Comparison of ENCODE assay signal across 11 cellular contexts in the genomic region with DNA sequence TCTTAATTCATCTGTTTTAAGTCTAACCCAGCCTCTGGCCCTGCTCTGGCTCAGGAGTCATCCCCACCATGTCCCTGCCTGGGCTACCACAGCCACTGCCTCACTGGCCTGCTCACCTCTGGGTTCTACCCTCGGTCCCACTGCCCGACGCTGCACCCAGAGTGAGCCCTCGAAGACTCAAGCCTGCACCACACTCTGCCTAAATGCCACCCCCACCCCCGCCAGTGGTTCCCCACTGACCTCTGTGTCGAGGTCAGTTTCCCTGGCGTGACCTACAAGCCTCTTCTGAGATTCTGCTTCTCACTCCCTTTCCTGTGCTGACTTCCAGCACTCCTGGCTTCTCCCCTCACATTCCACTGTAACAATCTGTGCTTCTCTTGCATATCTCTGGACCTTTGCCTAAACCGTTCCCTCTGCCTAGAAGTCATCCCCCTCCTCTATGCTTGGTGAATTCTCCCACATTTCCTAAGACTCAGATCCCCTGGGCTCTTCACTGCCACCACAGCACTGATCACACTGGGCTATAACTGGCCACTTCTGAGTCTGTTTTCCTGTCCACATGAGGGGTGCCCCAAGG. TPM values are rescaled to one million over a fixed set of nuclear protein-coding genes. Genes with fewer than 3 reads are reported as not detected.
DNase-seq lines count a peak whose midpoint lies in the region; ATAC-seq and TF ChIP-seq lines count a peak whose summit lies in the region.
"Had no signal": no experiment of that assay in that cellular context is flagged by ENCODE, and none has a peak within 500 bp of the region (broad histone marks: within the 10 kb centered on the region; RNA-seq: fewer than 3 reads in every experiment).

No MANE protein-coding gene starts in this region.

- BruUV-seq in PC-3 (replicated peaks; lab: Mats Ljungman, UMichigan) = no TSS peak
- no TSS peak for BruUV-seq in PC-9 (replicated peaks; lab: Mats Ljungman, UMichigan)

- no peaks in the 10 kb centered on the region for H4K20me1 ChIP-seq in PC-3 (ENCODE audit: low read length)
- peaks cover 21% of the 10 kb centered on the region for H4K20me1 ChIP-seq in PC-9 (ENCODE audit: insufficient read depth)

- no peaks in the 10 kb centered on the region for H3K79me2 ChIP-seq in PC-3 (ENCODE audit: low read length)
- H3K79me2 ChIP-seq in PC-9 (ENCODE audit: low read depth) = no peaks in the 10 kb centered on the region

- H3K4me1 ChIP-seq in right atrium auricular region = peaks cover 0 to 50% of the 10 kb centered on the region in 2 donors
- H3K4me1 ChIP-seq in PC-3 (ENCODE audit: insufficient read depth, low read length) = no peaks in the 10 kb centered on the region; the same call in 1 of the 2 replicates
- 0 out of 2 replicates have a peak, but pooled peaks cover 3% of the 10 kb centered on the region for H3K4me1 ChIP-seq in PC-9 (replicated peaks; ENCODE audit: insufficient read depth)
- H3K4me1 ChIP-seq in tibial artery = peaks cover 0 to 7% (median 0%) of the 10 kb centered on the region in 4 donors

- H3K9ac ChIP-seq in PC-3 (ENCODE audit: low read length) = no peak overlapping the region

- no peak for ATAC-seq in activated CD8-positive, alpha-beta memory T cell treated with anti-CD3 and anti-CD28 coated beads, Interleukin-2, amount 10 ng/mL, durations not matched to agents 7 days and 5 days
- ATAC-seq in stimulated activated naive CD8-positive, alpha-beta T cell treated with anti-CD3 and anti-CD28 coated beads, Interleukin-15, amount 100 ng/mL, for 72 hours = no peak
- no peak for ATAC-seq in PC-3

- H3K9me2 ChIP-seq in PC-3 (replicated peaks; ENCODE audit: low read length) = no peaks in the 10 kb centered on the region
- H3K9me2 ChIP-seq in PC-9 (ENCODE audit: insufficient read depth) = no peaks in the 10 kb centered on the region

- H3K27ac ChIP-seq in right atrium auricular region (peak overlapping the region; percentile 50 to 66), PC-3 (ENCODE audit: low read length) (no peak overlapping the region), PC-9 (no peak overlapping the region), tibial artery (no peak overlapping the region)

- H3K36me3 ChIP-seq in right atrium auricular region (peaks cover 60% of the 10 kb centered on the region), PC-3 (ENCODE audit: low read depth, low read length) (peaks cover 13% of the 10 kb centered on the region; the same call in 1 of the 2 replicates), PC-9 (ENCODE audit: low read depth) (no peaks in the 10 kb centered on the region), tibial artery (peaks cover 0 to 73% (median 52%) of the 10 kb centered on the region in 3 donors)

- peaks cover 56% of the 10 kb centered on the region for H3K4me1 Mint-ChIP-seq in activated CD8-positive, alpha-beta memory T cell treated with anti-CD3 and anti-CD28 coated beads, Interleukin-2, amount 10 ng/mL, durations not matched to agents 7 days and 5 days
- H3K4me1 Mint-ChIP-seq in activated naive CD8-positive, alpha-beta T cell treated with anti-CD3 and anti-CD28 coated beads for 36 hours = peaks cover 18% of the 10 kb centered on the region
- peaks cover 50% of the 10 kb centered on the region for H3K4me1 Mint-ChIP-seq in stimulated activated naive CD8-positive, alpha-beta T cell treated with anti-CD3 and anti-CD28 coated beads, Interleukin-15, amount 100 ng/mL, for 72 hours

- peaks cover 9% of the 10 kb centered on the region for H3K36me3 Mint-ChIP-seq in activated CD8-positive, alpha-beta memory T cell treated with anti-CD3 and anti-CD28 coated beads, Interleukin-2, amount 10 ng/mL, durations not matched to agents 7 days and 5 days
- peaks cover 4% of the 10 kb centered on the region for H3K36me3 Mint-ChIP-seq in activated naive CD8-positive, alpha-beta T cell treated with anti-CD3 and anti-CD28 coated beads for 36 hours

- H3K4me3 ChIP-seq in right atrium auricular region (no peak overlapping the region), PC-3 (ENCODE audit: low read length) (no peak overlapping the region), PC-9 (no peak overlapping the region), tibial artery (no peak overlapping the region)
- H3K4me3 ChIP-seq: mucosa of descending colon had no signal

- CTCF ChIA-PET in activated CD8-positive, alpha-beta memory T cell treated with anti-CD3 and anti-CD28 coated beads, Interleukin-2, amount 10 ng/mL, durations not matched to agents 7 days and 5 days (lab: Charles Lee) = interaction anchor here (1.2 to 15.9 kb wide), 6 partner anchors 12 to 126 kb away, joined by 3 to 203 read pairs (median 24); a partner anchor contains a TSS
- CTCF ChIA-PET in PC-3 (lab: Charles Lee) = interaction anchor here (0.7 to 1.1 kb wide), 2 partner anchors 17 to 23 kb away, joined by 3 to 4 read pairs; no protein-coding TSS in a partner anchor
- CTCF ChIA-PET in PC-9 (lab: Charles Lee) = interaction anchor here (0.6 kb wide), 1 partner anchor 215 kb away, joined by 3 read pairs; no protein-coding TSS in a partner anchor

- intact Hi-C loops in PC-3 (cut with micrococcal nuclease) = no loop called here
- intact Hi-C loops in PC-9 (cut with micrococcal nuclease; ENCODE audit: unreplicated experiment) = loop anchor here (10.0 kb wide), 1 partner anchor 698 kb away; no protein-coding TSS in a partner anchor
- intact Hi-C loops in tibial artery (cut with DNase I; ENCODE audit: low total_unique reads) = no loop called here

- H3K27me3 Mint-ChIP-seq in activated CD8-positive, alpha-beta memory T cell treated with anti-CD3 and anti-CD28 coated beads, Interleukin-2, amount 10 ng/mL, durations not matched to agents 7 days and 5 days = no peaks in the 10 kb centered on the region
- no peaks in the 10 kb centered on the region for H3K27me3 Mint-ChIP-seq in activated naive CD8-positive, alpha-beta T cell treated with anti-CD3 and anti-CD28 coated beads for 36 hours
- H3K27me3 Mint-ChIP-seq in stimulated activated naive CD8-positive, alpha-beta T cell treated with anti-CD3 and anti-CD28 coated beads, Interleukin-15, amount 100 ng/mL, for 72 hours = no peaks in the 10 kb centered on the region

- H3F3A ChIP-seq in PC-3 (ENCODE audit: low read length, unreplicated experiment) (no peaks in the 10 kb centered on the region), PC-9 (ENCODE audit: insufficient read depth, low read depth) (peaks cover 20% of the 10 kb centered on the region; the same call in 1 of the 2 replicates)

- H2AFZ ChIP-seq in PC-3 (ENCODE audit: low read length) (no peak overlapping the region), PC-9 (no peak overlapping the region)

- H3K9me3 ChIP-seq in right atrium auricular region (no peaks in the 10 kb centered on the region), PC-3 (ENCODE audit: low read length) (no peaks in the 10 kb centered on the region), PC-9 (ENCODE audit: insufficient read depth, low read depth) (no peaks in the 10 kb centered on the region), tibial artery (no peaks in the 10 kb centered on the region)
- H3K9me3 ChIP-seq: mucosa of descending colon had no signal

- TF ChIP-seq CTCF in right atrium auricular region (IDR thresholded peaks at IDR 0.05) = no peak
- TF ChIP-seq CTCF in PC-3 (conservative IDR thresholded peaks at IDR 0.05; ENCODE audit: low read depth, low read length) = no peak
- no peak for TF ChIP-seq CTCF in PC-9 (conservative IDR thresholded peaks at IDR 0.05)
- TF ChIP-seq CTCF in tibial artery (IDR thresholded peaks at IDR 0.05) = no peak

- POLR2A ChIA-PET in PC-3 (lab: Charles Lee; ENCODE audit: unreplicated experiment) (interaction anchor here (0.5 kb wide), 1 partner anchor 16 kb away, joined by 4 read pairs; no protein-coding TSS in a partner anchor), PC-9 (lab: Charles Lee; ENCODE audit: unreplicated experiment) (interaction anchor here (0.6 kb wide), 1 partner anchor 499 kb away, joined by 3 read pairs; no protein-coding TSS in a partner anchor)

- H3K27ac Mint-ChIP-seq in activated CD8-positive, alpha-beta memory T cell treated with anti-CD3 and anti-CD28 coated beads, Interleukin-2, amount 10 ng/mL, durations not matched to agents 7 days and 5 days = peak overlapping the region; percentile 64
- peak overlapping the region; percentile 77 for H3K27ac Mint-ChIP-seq in activated naive CD8-positive, alpha-beta T cell treated with anti-CD3 and anti-CD28 coated beads for 36 hours
- H3K27ac Mint-ChIP-seq in stimulated activated naive CD8-positive, alpha-beta T cell treated with anti-CD3 and anti-CD28 coated beads, Interleukin-15, amount 100 ng/mL, for 72 hours = peak overlapping the region; percentile 61 to 92

- H3K27me3 ChIP-seq in right atrium auricular region (no peaks in the 10 kb centered on the region), PC-3 (ENCODE audit: low read length) (no peaks in the 10 kb centered on the region), PC-9 (ENCODE audit: insufficient read depth, low read depth) (no peaks in the 10 kb centered on the region), tibial artery (no peaks in the 10 kb centered on the region)

- H3K4me3 Mint-ChIP-seq in activated CD8-positive, alpha-beta memory T cell treated with anti-CD3 and anti-CD28 coated beads, Interleukin-2, amount 10 ng/mL, durations not matched to agents 7 days and 5 days = no peak overlapping the region
- no peak overlapping the region for H3K4me3 Mint-ChIP-seq in activated naive CD8-positive, alpha-beta T cell treated with anti-CD3 and anti-CD28 coated beads for 36 hours
- H3K4me3 Mint-ChIP-seq in stimulated activated naive CD8-positive, alpha-beta T cell treated with anti-CD3 and anti-CD28 coated beads, Interleukin-15, amount 100 ng/mL, for 72 hours = peak overlapping the region; percentile 8 to 36

- DNase-seq in activated CD8-positive, alpha-beta memory T cell treated with anti-CD3 and anti-CD28 coated beads, Interleukin-2, amount 10 ng/mL, durations not matched to agents 7 days and 5 days = no peak
- DNase-seq in activated CD8-positive, alpha-beta memory T cell treated with anti-CD3 and anti-CD28 coated beads for 24 hours = no peak
- no peak for DNase-seq in activated naive CD8-positive, alpha-beta T cell treated with anti-CD3 and anti-CD28 coated beads for 36 hours
- no peak for DNase-seq in right atrium auricular region (ENCODE audit: low spot score)
- no peak for DNase-seq in stimulated activated naive CD8-positive, alpha-beta T cell treated with anti-CD3 and anti-CD28 coated beads, Interleukin-15, amount 100 ng/mL, for 72 hours
- no peak for DNase-seq in PC-3
- no peak for DNase-seq in PC-9
- DNase-seq in tibial artery = no peak
- DNase-seq: activated effector memory CD4-positive, alpha-beta T cell treated with Interleukin-2 at 50 U/mL for 16 hours; small intestine had no signal

- no peak overlapping the region for H3K4me2 ChIP-seq in PC-3 (ENCODE audit: low read length)
- no peak overlapping the region for H3K4me2 ChIP-seq in PC-9

- H3K9me3 Mint-ChIP-seq in activated CD8-positive, alpha-beta memory T cell treated with anti-CD3 and anti-CD28 coated beads, Interleukin-2, amount 10 ng/mL, durations not matched to agents 7 days and 5 days (ENCODE audit: low read depth) = no peaks in the 10 kb centered on the region
- H3K9me3 Mint-ChIP-seq in activated naive CD8-positive, alpha-beta T cell treated with anti-CD3 and anti-CD28 coated beads for 36 hours = no peaks in the 10 kb centered on the region
- no peaks in the 10 kb centered on the region for H3K9me3 Mint-ChIP-seq in stimulated activated naive CD8-positive, alpha-beta T cell treated with anti-CD3 and anti-CD28 coated beads, Interleukin-15, amount 100 ng/mL, for 72 hours

RNA-seq across cellular contexts. Expression of a gene that starts 12.5 kb away (rescaled TPM):
- under 1 TPM; 0.67 to 0.75 TPM for total RNA-seq in activated CD8-positive, alpha-beta memory T cell treated with anti-CD3 and anti-CD28 coated beads, Interleukin-2, amount 10 ng/mL, durations not matched to agents 7 days and 5 days
- under 1 TPM; 0.37 to 0.42 TPM for total RNA-seq in activated naive CD8-positive, alpha-beta T cell treated with anti-CD3 and anti-CD28 coated beads for 36 hours
- total RNA-seq in right atrium auricular region (10 to 100 TPM; 23.1 to 34.2 TPM), PC-3 (2014; rRNA removed) (2.6 and 2.7 TPM in 2 replicates), PC-9 (2021) (9.6 and 12.0 TPM in 2 replicates)

Comparison
In these comparisons a context has a peak if more than half of its experiments do, and no peak if none do; other contexts are left out.
1. H3K4me3 Mint-ChIP-seq: peak in stimulated activated naive CD8-positive, alpha-beta T cell treated with anti-CD3 and anti-CD28 coated beads, Interleukin-15, amount 100 ng/mL, for 72 hours (2 of 2); none in activated CD8-positive, alpha-beta memory T cell treated with anti-CD3 and anti-CD28 coated beads, Interleukin-2, amount 10 ng/mL, durations not matched to agents 7 days and 5 days (single experiment) and activated naive CD8-positive, alpha-beta T cell treated with anti-CD3 and anti-CD28 coated beads for 36 hours (single experiment).
2. H3K27ac ChIP-seq: peak in right atrium auricular region (2 of 2); none in PC-3 (single experiment), PC-9 (single experiment) and tibial artery (0 of 2).
3. Peak in every context shown above with its lines, with median percentiles within 50 percentile points of each other: H3K27ac Mint-ChIP-seq.